In genomic region chrX:49043220-49043986, GRCh38 we compare ENCODE assay signal across 8 cellular contexts.
DNase-seq lines count a peak whose midpoint lies in the region; ATAC-seq lines count a peak whose summit lies in the region.

TSS of gene TFE3 (minus strand) at chrX:49043357. CDS start at chrX:49043226, 131 bp downstream.

- peak; percentile 48 to 97 (median 88) for DNase-seq in C1 segment of cervical spinal cord (lab: John Stamatoyannopoulos, UW)
- peak; percentile 99 for DNase-seq in NCI-H748 (lab: John Stamatoyannopoulos, UW; ENCODE audit: unreplicated experiment)
- DNase-seq in activated CD4-positive, alpha-beta T cell treated with anti-CD3 and anti-CD28 coated beads, Interleukin-2, amount 50 U/mL, for 1 hour, result peak; percentile 93
- peak; percentile 26 for DNase-seq in cortex of kidney (lab: John Stamatoyannopoulos, UW)
- DNase-seq in left kidney (ENCODE audit: low read depth, low spot score), result peak; percentile 99
- peak; percentile 93 to 95 for DNase-seq in stimulated activated CD4-positive, alpha-beta T cell treated with anti-CD3 and anti-CD28 coated beads, Interleukin-2, amount 100 ng/mL, for 24 hours

- ATAC-seq in GM19372 (IDR thresholded peaks at IDR 0.05; ENCODE audit: low read depth, unreplicated experiment), result peak; percentile 94
- peak; percentile 75 for ATAC-seq in HG03558 (IDR thresholded peaks at IDR 0.05; ENCODE audit: extremely low read depth, unreplicated experiment)

Comparison
In these comparisons a context has a peak if more than half of its experiments do, and no peak if none do; other contexts are left out.
1. Peak in every context shown above with its lines: DNase-seq and ATAC-seq.
2. DNase-seq: peak in every context shown above with its lines; median percentile 99 in NCI-H748; 99 in left kidney; 94 in stimulated activated CD4-positive, alpha-beta T cell treated with anti-CD3 and anti-CD28 coated beads, Interleukin-2, amount 100 ng/mL, for 24 hours; 93 in activated CD4-positive, alpha-beta T cell treated with anti-CD3 and anti-CD28 coated beads, Interleukin-2, amount 50 U/mL, for 1 hour; 88 in C1 segment of cervical spinal cord; 26 in cortex of kidney.